Comparison of ENCODE assay signal across 11 cellular contexts in the genomic region with DNA sequence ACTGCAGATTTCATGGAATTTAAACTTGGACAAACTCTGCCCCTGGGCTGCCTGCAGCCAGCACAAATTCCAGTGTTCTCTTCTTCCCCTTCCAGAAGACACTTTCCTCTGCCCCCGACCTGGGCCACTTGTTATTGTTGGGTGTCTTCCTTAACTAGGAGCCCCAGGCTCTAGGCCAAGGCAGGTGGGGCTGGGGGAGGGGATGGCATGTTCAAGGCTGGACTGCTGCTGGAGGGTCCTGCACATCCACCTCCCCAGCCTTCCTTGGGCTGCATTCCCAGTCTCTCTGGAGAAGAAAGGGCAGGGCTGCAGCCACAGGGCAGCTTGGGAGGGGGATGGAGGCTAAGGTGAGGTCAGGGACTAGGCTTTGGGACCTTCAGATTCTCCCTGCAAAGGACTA. TPM values are rescaled to one million over a fixed set of nuclear protein-coding genes. Genes with fewer than 3 reads are reported as not detected.
"Had no signal": no experiment of that assay in that cellular context is flagged by ENCODE, and none has a peak within 500 bp of the region (broad histone marks: within the 10 kb centered on the region; RNA-seq: fewer than 3 reads in every experiment).

No MANE protein-coding gene starts in this region.

- H3K9me3 ChIP-seq: HAP-1 had no signal

- H2AFZ ChIP-seq: GM23248, GM23338 had no signal

- H3K4me1 ChIP-seq: HAP-1 had no signal

- H3K9ac ChIP-seq: GM23248 had no signal

- ATAC-seq: GM23338, HCT116 had no signal

- H3K4me3 ChIP-seq: GM23248, GM23338, HAP-1 had no signal

- H3K36me3 ChIP-seq: HAP-1 had no signal

- DNase-seq: GM23248, GOT3, H7, H9, HCEC 1CT, HFFc6 had no signal

- H3K27ac ChIP-seq: GM23248 had no signal

- H3K4me2 ChIP-seq: GM23338 had no signal

RNA-seq across cellular contexts. Expression of gene SLC22A6, which starts 11.5 kb away (rescaled TPM):
- total RNA-seq: GM23248, GM23338, H1, H4, H7, H9, HFFc6 had no signal
- polyA plus RNA-seq: GM23248, GM23338, H1 had no signal

RNA-seq across cellular contexts. Expression of gene SLC22A8, which starts 19.4 kb away (rescaled TPM):
- total RNA-seq: GM23248, GM23338, H1, H4, H7, H9, HFFc6 had no signal
- polyA plus RNA-seq: GM23248, GM23338, H1 had no signal
